In the genomic region with DNA sequence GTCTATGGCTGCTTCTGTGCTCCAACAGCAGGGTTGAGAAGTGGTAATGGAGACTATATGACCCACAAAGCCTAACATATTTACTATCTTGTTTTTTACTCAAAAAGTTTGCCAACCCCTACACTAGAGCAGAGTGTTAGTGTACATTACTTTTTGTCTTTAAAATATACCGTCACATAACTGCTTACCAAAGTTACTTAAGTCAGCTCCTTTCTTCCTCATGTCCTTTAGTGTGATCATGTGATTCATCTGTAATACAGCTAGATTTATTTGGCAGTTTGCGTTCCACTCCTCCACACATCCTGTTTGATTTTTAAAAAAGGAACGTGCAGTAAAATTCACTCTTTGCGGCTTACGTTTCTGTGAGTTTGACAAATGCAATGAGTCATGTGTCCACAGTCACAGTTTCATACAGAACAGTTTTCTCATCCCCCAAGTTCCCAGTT, we compare ENCODE assay signal across 8 cellular contexts.
DNase-seq lines count a peak whose midpoint lies in the region; ATAC-seq, FAIRE-seq and TF ChIP-seq lines count a peak whose summit lies in the region.

No MANE protein-coding gene starts in this region.

- BruUV-seq in GM12878 (replicated peaks; lab: Mats Ljungman, UMichigan): no TSS peak

- POLR2A ChIA-PET in HEK293 (lab: Yijun Ruan, JAX) (no interaction called here), GM12878 (lab: Charles Lee) (no interaction called here)

- no peaks in the 10 kb centered on the region for H3K36me3 Mint-ChIP-seq in endodermal cell (ENCODE audit: low read depth)

- no peak for TF ChIP-seq RAD21 in GM12878 (IDR thresholded peaks at IDR 0.05; ENCODE audit: insufficient read depth, low read depth, low read length)

- CTCF ChIA-PET in HEK293 (lab: Yijun Ruan, JAX): interaction anchor here (0.7 to 1.6 kb wide), 2 partner anchors 14 to 244 kb away, joined by 3 to 4 read pairs; no protein-coding TSS in a partner anchor
- CTCF ChIA-PET in GM12878 (lab: Yijun Ruan, JAX): interaction anchor here (1.4 kb wide), 1 partner anchor 244 kb away, joined by 4 read pairs; no protein-coding TSS in a partner anchor

- H3K4me1 Mint-ChIP-seq in endodermal cell: no peaks in the 10 kb centered on the region

- H3K27me3 ChIP-seq in GM12878 (replicated peaks in 1 of 2; ENCODE audit: control insufficient read depth in 2 of 2, insufficient read depth in 2 of 2, low read length in 1 of 2): no peaks in the 10 kb centered on the region
- H3K27me3 ChIP-seq in endodermal cell (ENCODE audit: control insufficient read depth, insufficient read depth, low read length, poor library complexity, severe bottlenecking): no peaks in the 10 kb centered on the region

- H3K4me3 ChIP-seq in HEK293 (ENCODE audit: low read depth, low read length) (no peak overlapping the region), GM12878 (no peak overlapping the region), endodermal cell (ENCODE audit: low read length) (no peak overlapping the region)

- WGBS in GM12878 (ENCODE audit: insufficient coverage, insufficient replicate concordance, low lambda C conversion rate, missing lambda C conversion rate): 28% methylated on average over 5 of the region's 5 CpGs
- WGBS in endodermal cell (ENCODE audit: insufficient coverage in 1 of 2, insufficient read length in 1 of 2), 2 experiments: 93 to 94% methylated on average over 4 to 5 of the region's 5 CpGs

- RAD21 ChIA-PET in GM12878 (lab: Charles Lee; ENCODE audit: unreplicated experiment): interaction anchor here (0.6 kb wide), 1 partner anchor 16 kb away, joined by 3 read pairs; no protein-coding TSS in a partner anchor

- no peak for TF ChIP-seq POLR2A in GM12878 (IDR thresholded peaks at IDR 0.05; ENCODE audit: low read depth, low read length)

- H3K9ac ChIP-seq in GM12878 (ENCODE audit: control insufficient read depth, insufficient read depth, low read length): no peak overlapping the region
- H3K9ac ChIP-seq in endodermal cell (ENCODE audit: extremely low read depth, low read length, poor library complexity, severe bottlenecking): no peak overlapping the region

- ATAC-seq in GM18499 (IDR thresholded peaks at IDR 0.05; ENCODE audit: insufficient read depth, unreplicated experiment): peak; percentile 78
- ATAC-seq in GM12878: peak; percentile 88

- peak overlapping the region; percentile 47 for H3K4me2 ChIP-seq in GM12878 (ENCODE audit: control insufficient read depth, insufficient read depth)

- DNase-seq in MV-4-11 (lab: John Stamatoyannopoulos, UW) (peak; percentile 98), GM12878 (ENCODE audit: low read depth, low spot score) (peak; percentile 25), myocyte (ENCODE audit: low read depth) (peak; percentile 66), ureter (ENCODE audit: low spot score) (no peak), cerebellum (ENCODE audit: low spot score) (no peak), endodermal cell (no peak)

- peak; percentile 32 to 42; a peak in 1 of 4 replicates for TF ChIP-seq EP300 in GM12878 (IDR thresholded peaks at IDR 0.05; ENCODE audit: borderline replicate concordance in 1 of 2, control insufficient read depth in 1 of 2, low read depth in 2 of 2, low read length in 2 of 2)

- SMC1A ChIA-PET in GM12878 (lab: Charles Lee; ENCODE audit: uncharacterized antibody, unreplicated experiment): interaction anchor here (0.6 to 1.6 kb wide), 4 partner anchors 9 to 32 kb away, joined by 3 to 4 read pairs (median 3); no protein-coding TSS in a partner anchor

- H3K27ac ChIP-seq in HEK293 (ENCODE audit: extremely low read depth, low read depth, low read length): no peak overlapping the region
- H3K27ac ChIP-seq in GM12878 (ENCODE audit: control insufficient read depth, insufficient read depth): no peak overlapping the region
- no peak overlapping the region for H3K27ac ChIP-seq in endodermal cell (ENCODE audit: low read depth, low read length)

- 0 out of 2 replicates have a peak overlapping the region, but pooled peaks have one; percentile 34 for H2AFZ ChIP-seq in GM12878 (ENCODE audit: control insufficient read depth, low read depth, low read length)

- H3K4me3 Mint-ChIP-seq in endodermal cell: no peak overlapping the region

- H3K27me3 Mint-ChIP-seq in endodermal cell (ENCODE audit: insufficient read depth): peaks cover 2% of the 10 kb centered on the region

- TF ChIP-seq CTCF in HEK293 (tag by site-specific recombination; IDR thresholded peaks at IDR 0.05): no peak
- no peak for TF ChIP-seq CTCF in GM12878 (IDR thresholded peaks at IDR 0.05 in 2 of 3, conservative IDR thresholded peaks at IDR 0.05 in 1 of 3; ENCODE audit: control insufficient read depth in 2 of 3, extremely low read depth in 1 of 3, insufficient read depth in 1 of 3, low read depth in 3 of 3, low read length in 3 of 3)
- TF ChIP-seq CTCF in endodermal cell (conservative IDR thresholded peaks at IDR 0.05): no peak

- no peaks in the 10 kb centered on the region for H4K20me1 ChIP-seq in GM12878 (ENCODE audit: control insufficient read depth, insufficient read depth)

- in situ Hi-C loops in GM12878 (cut with MboI): no loop called here

- intact Hi-C loops in GM12878 (cut with micrococcal nuclease; ENCODE audit: unreplicated experiment): no loop called here

- no peaks in the 10 kb centered on the region for H3K79me2 ChIP-seq in GM12878 (ENCODE audit: control insufficient read depth, insufficient read depth, low read length)

- H3K4me1 ChIP-seq in HEK293 (ENCODE audit: control insufficient read depth, insufficient read depth, low read length): no peaks in the 10 kb centered on the region
- no peaks in the 10 kb centered on the region; the same call in 1 of the 2 replicates for H3K4me1 ChIP-seq in GM12878 (ENCODE audit: control insufficient read depth, insufficient read depth, low read length)
- H3K4me1 ChIP-seq in endodermal cell (ENCODE audit: control insufficient read depth, insufficient read depth, low read length): no peaks in the 10 kb centered on the region

- H3K36me3 ChIP-seq in HEK293 (ENCODE audit: control insufficient read depth in 2 of 2, insufficient read depth in 1 of 2, low read length in 2 of 2) (no peaks in the 10 kb centered on the region), GM12878 (ENCODE audit: control insufficient read depth in 2 of 2, insufficient read depth in 2 of 2, low read length in 1 of 2) (no peaks in the 10 kb centered on the region), endodermal cell (ENCODE audit: control insufficient read depth, insufficient read depth, low read length) (no peaks in the 10 kb centered on the region)

- H3K9me3 Mint-ChIP-seq in endodermal cell: no peaks in the 10 kb centered on the region

- H3K9me3 ChIP-seq in HEK293 (ENCODE audit: control insufficient read depth, insufficient read depth, low read depth, low read length): no peaks in the 10 kb centered on the region
- H3K9me3 ChIP-seq in GM12878 (replicated peaks; ENCODE audit: control insufficient read depth, insufficient read depth, low read length): no peaks in the 10 kb centered on the region
- H3K9me3 ChIP-seq in endodermal cell (ENCODE audit: control insufficient read depth, low read length): no peaks in the 10 kb centered on the region

- no peak for FAIRE-seq in GM12878 (lab: Jason Lieb, UNC)

- no peak overlapping the region for H3K27ac Mint-ChIP-seq in endodermal cell

TF ChIP-seq in HEK293, 187 proteins besides CTCF, POLR2A, EP300 and RAD21:
- TF ChIP-seq MZF1 (tag by site-specific recombination; IDR thresholded peaks at IDR 0.05; ENCODE audit: borderline replicate concordance) (no peak), ZNF223 (tag by site-specific recombination; IDR thresholded peaks at IDR 0.05) (no peak), SETDB1 (IDR thresholded peaks at IDR 0.05; ENCODE audit: insufficient read length, low read length) (peak; percentile 25)

TF ChIP-seq in GM12878, 131 proteins besides CTCF, POLR2A, EP300 and RAD21 (continues in another document):
- TF ChIP-seq ATF7 (IDR thresholded peaks at IDR 0.05; ENCODE audit: low read depth) (peak; percentile 36; the same call in 1 of the 2 replicates), SRF (IDR thresholded peaks at IDR 0.05; ENCODE audit: low read depth in 2 of 2, low read length in 2 of 2) (no peak), SIN3A (IDR thresholded peaks at IDR 0.05; ENCODE audit: low read depth, low read length) (no peak), NBN (IDR thresholded peaks at IDR 0.05) (no peak), POLR2AphosphoS5 (IDR thresholded peaks at IDR 0.05; ENCODE audit: low read length) (no peak), CHD4 (IDR thresholded peaks at IDR 0.05) (no peak), JUNB (IDR thresholded peaks at IDR 0.05) (0 out of 2 replicates have a peak, but pooled peaks have one; percentile 19), TCF12 (IDR thresholded peaks at IDR 0.05; ENCODE audit: low read depth, low read length) (no peak), ESRRA (IDR thresholded peaks at IDR 0.05; ENCODE audit: low read length) (no peak), CBFB (IDR thresholded peaks at IDR 0.05; ENCODE audit: low read depth) (no peak)
- TF ChIP-seq, protein P1, sequence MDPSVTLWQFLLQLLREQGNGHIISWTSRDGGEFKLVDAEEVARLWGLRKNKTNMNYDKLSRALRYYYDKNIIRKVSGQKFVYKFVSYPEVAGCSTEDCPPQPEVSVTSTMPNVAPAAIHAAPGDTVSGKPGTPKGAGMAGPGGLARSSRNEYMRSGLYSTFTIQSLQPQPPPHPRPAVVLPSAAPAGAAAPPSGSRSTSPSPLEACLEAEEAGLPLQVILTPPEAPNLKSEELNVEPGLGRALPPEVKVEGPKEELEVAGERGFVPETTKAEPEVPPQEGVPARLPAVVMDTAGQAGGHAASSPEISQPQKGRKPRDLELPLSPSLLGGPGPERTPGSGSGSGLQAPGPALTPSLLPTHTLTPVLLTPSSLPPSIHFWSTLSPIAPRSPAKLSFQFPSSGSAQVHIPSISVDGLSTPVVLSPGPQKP (IDR thresholded peaks at IDR 0.05; ENCODE audit: low read depth, low read length): no peak
- TF ChIP-seq, protein P2, sequence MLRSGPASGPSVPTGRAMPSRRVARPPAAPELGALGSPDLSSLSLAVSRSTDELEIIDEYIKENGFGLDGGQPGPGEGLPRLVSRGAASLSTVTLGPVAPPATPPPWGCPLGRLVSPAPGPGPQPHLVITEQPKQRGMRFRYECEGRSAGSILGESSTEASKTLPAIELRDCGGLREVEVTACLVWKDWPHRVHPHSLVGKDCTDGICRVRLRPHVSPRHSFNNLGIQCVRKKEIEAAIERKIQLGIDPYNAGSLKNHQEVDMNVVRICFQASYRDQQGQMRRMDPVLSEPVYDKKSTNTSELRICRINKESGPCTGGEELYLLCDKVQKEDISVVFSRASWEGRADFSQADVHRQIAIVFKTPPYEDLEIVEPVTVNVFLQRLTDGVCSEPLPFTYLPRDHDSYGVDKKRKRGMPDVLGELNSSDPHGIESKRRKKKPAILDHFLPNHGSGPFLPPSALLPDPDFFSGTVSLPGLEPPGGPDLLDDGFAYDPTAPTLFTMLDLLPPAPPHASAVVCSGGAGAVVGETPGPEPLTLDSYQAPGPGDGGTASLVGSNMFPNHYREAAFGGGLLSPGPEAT (IDR thresholded peaks at IDR 0.05; ENCODE audit: low read depth): no peak

Comparison
In these comparisons a context has a peak if more than half of its experiments do, and no peak if none do; other contexts are left out.
1. DNase-seq: peak in MV-4-11 (single experiment), GM12878 (single experiment) and myocyte (single experiment); none in ureter (single experiment), cerebellum (single experiment) and endodermal cell (single experiment).